ENCODE assay signal across 9 cellular contexts in genomic region chr6:5032706-5033105, GRCh38. TPM values are rescaled to one million over a fixed set of nuclear protein-coding genes. Genes with fewer than 3 reads are reported as not detected.
DNase-seq lines count a peak whose midpoint lies in the region; FAIRE-seq and TF ChIP-seq lines count a peak whose summit lies in the region.
"Not testable (repeated sequence)": the region's sequence is repeated elsewhere in the genome, so short reads cannot be mapped to it uniquely, and the experiment has no call there.
"Had no signal": no experiment of that assay in that cellular context is flagged by ENCODE, and none has a peak within 500 bp of the region (broad histone marks: within the 10 kb centered on the region; RNA-seq: fewer than 3 reads in every experiment).

No MANE protein-coding gene starts in this region.

- H3K27me3 ChIP-seq in endothelial cell of umbilical vein (ENCODE audit: control insufficient read depth in 2 of 2, insufficient read depth in 2 of 2, low read length in 2 of 2); left ventricle myocardium inferior (ENCODE audit: low read depth); mesenchymal stem cell (ENCODE audit: control insufficient read depth in 1 of 2, insufficient read depth in 1 of 2, low read length in 2 of 2); sigmoid colon: not testable (repeated sequence)

- H3K27ac ChIP-seq in endothelial cell of umbilical vein (ENCODE audit: insufficient read depth, low read depth, low read length); left ventricle myocardium inferior (replicated peaks); mesenchymal stem cell (ENCODE audit: low read length, poor library complexity, severe bottlenecking); sigmoid colon: not testable (repeated sequence)

- not testable (repeated sequence) for H3K9me3 ChIP-seq in endothelial cell of umbilical vein (replicated peaks; ENCODE audit: control insufficient read depth, insufficient read depth, low read length); left ventricle myocardium inferior (replicated peaks); mesenchymal stem cell (ENCODE audit: control insufficient read depth, low read length); sigmoid colon

- intact Hi-C loops in endothelial cell of umbilical vein (cut with micrococcal nuclease); left ventricle myocardium inferior (cut with micrococcal nuclease); sigmoid colon (cut with DNase I): not testable (repeated sequence)

- H4K20me1 ChIP-seq in endothelial cell of umbilical vein (replicated peaks; ENCODE audit: control insufficient read depth, extremely low read depth, insufficient read depth, low read length) = not testable (repeated sequence)

- not testable (repeated sequence) for H3K4me1 ChIP-seq in endothelial cell of umbilical vein (ENCODE audit: control insufficient read depth, extremely low read depth, insufficient read depth, low read length); left ventricle myocardium inferior; mesenchymal stem cell (ENCODE audit: control insufficient read depth, insufficient read depth, low read depth, low read length); sigmoid colon

- not testable (repeated sequence) for H2BK15ac ChIP-seq in mesenchymal stem cell (ENCODE audit: low read depth, poor library complexity, severe bottlenecking)

- not testable (repeated sequence) for BruUV-seq in endothelial cell of umbilical vein (replicated peaks; lab: Mats Ljungman, UMichigan)

- FAIRE-seq in endothelial cell of umbilical vein (lab: Jason Lieb, UNC) = peak; percentile 81

- H3K4me2 ChIP-seq in endothelial cell of umbilical vein (ENCODE audit: insufficient read depth, low read length) = peak overlapping the region; percentile 26
- not testable (repeated sequence) for H3K4me2 ChIP-seq in mesenchymal stem cell (ENCODE audit: low read length, poor library complexity, severe bottlenecking)

- 38% methylated on average over 13 of the region's 13 CpGs for WGBS in mesenchymal stem cell
- WGBS in sigmoid colon, 2 donors = 17 to 56% methylated on average over 13 of the region's 13 CpGs

- not testable (repeated sequence) for H3K79me1 ChIP-seq in mesenchymal stem cell (replicated peaks; ENCODE audit: low read length, poor library complexity, severe bottlenecking)

- H4K8ac ChIP-seq in mesenchymal stem cell (ENCODE audit: low read length) = peak overlapping the region; percentile 56

- not testable (repeated sequence) for H3K9me1 ChIP-seq in endothelial cell of umbilical vein (replicated peaks; ENCODE audit: control insufficient read depth, extremely low read depth, insufficient read depth, low read length)

- not testable (repeated sequence) for H3K36me3 ChIP-seq in endothelial cell of umbilical vein (ENCODE audit: control insufficient read depth in 2 of 2, extremely low read depth in 1 of 2, insufficient read depth in 2 of 2, low read length in 2 of 2); left ventricle myocardium inferior; mesenchymal stem cell (ENCODE audit: control insufficient read depth in 1 of 2, insufficient read depth in 2 of 2, low read depth in 1 of 2, low read length in 2 of 2); sigmoid colon

- H4K91ac ChIP-seq in mesenchymal stem cell (ENCODE audit: low read length) = not testable (repeated sequence)

- H3K14ac ChIP-seq in mesenchymal stem cell (ENCODE audit: low read length in 2 of 2) = not testable (repeated sequence)

- peak overlapping the region in 1 of 2 experiments; percentile 2 for H3K18ac ChIP-seq in mesenchymal stem cell (ENCODE audit: low read depth in 1 of 2, low read length in 2 of 2)

- not testable (repeated sequence) for TF ChIP-seq CTCF in endothelial cell of umbilical vein (IDR thresholded peaks at IDR 0.05; ENCODE audit: extremely low read depth in 1 of 2, insufficient read depth in 1 of 2, low read depth in 1 of 2, low read length in 2 of 2); left ventricle myocardium inferior (IDR thresholded peaks at IDR 0.05; ENCODE audit: borderline replicate concordance); sigmoid colon (IDR thresholded peaks at IDR 0.05)

- DNase-seq in ELF-1 (ENCODE audit: low read depth, low spot score) = peak; percentile 79
- DNase-seq in NCI-H2227 (lab: John Stamatoyannopoulos, UW; ENCODE audit: unreplicated experiment) = peak; percentile 5
- DNase-seq in amniotic epithelial cell (ENCODE audit: low read depth) = peak; percentile 21
- not testable (repeated sequence) for DNase-seq in endothelial cell of umbilical vein (ENCODE audit: low read depth, low spot score); left ventricle myocardium inferior; sigmoid colon
- peak; percentile 26 for DNase-seq in mesenchymal stem cell

- not testable (repeated sequence) for TF ChIP-seq POLR2A in endothelial cell of umbilical vein (IDR thresholded peaks at IDR 0.05; ENCODE audit: low read depth, low read length); sigmoid colon (IDR thresholded peaks at IDR 0.05)

- POLR2A ChIA-PET in endothelial cell of umbilical vein (lab: Charles Lee) = not testable (repeated sequence)

- CTCF ChIA-PET in endothelial cell of umbilical vein (lab: Charles Lee) = not testable (repeated sequence)

- H3K4me3 ChIP-seq in endothelial cell of umbilical vein (replicated peaks in 1 of 3; ENCODE audit: insufficient read depth in 1 of 3, low read depth in 1 of 3, low read length in 3 of 3) (peak overlapping the region in 1 of 3 experiments; percentile 8), left ventricle myocardium inferior (peak overlapping the region; percentile 35), mesenchymal stem cell (ENCODE audit: insufficient read depth in 1 of 2, low read depth in 1 of 2, low read length in 2 of 2) (peak overlapping the region in 1 of 2 experiments; percentile 50), sigmoid colon (peak overlapping the region in 3 of 4 donors; percentile 17 to 29 (median 24))

- H3K79me2 ChIP-seq in endothelial cell of umbilical vein (ENCODE audit: control insufficient read depth, insufficient read depth, low read length) = not testable (repeated sequence)

- not testable (repeated sequence) for H2BK5ac ChIP-seq in mesenchymal stem cell (ENCODE audit: low read depth, low read length, poor library complexity, severe bottlenecking)

- H3K4ac ChIP-seq in mesenchymal stem cell (ENCODE audit: low read depth in 1 of 2, low read length in 2 of 2) = not testable (repeated sequence)

- H2BK120ac ChIP-seq in mesenchymal stem cell (ENCODE audit: low read depth, low read length) = not testable (repeated sequence)

- H3K9ac ChIP-seq in endothelial cell of umbilical vein (replicated peaks; ENCODE audit: extremely low read depth, insufficient read depth, low read length) = not testable (repeated sequence)
- peak overlapping the region; percentile 62 for H3K9ac ChIP-seq in mesenchymal stem cell (ENCODE audit: low read length)

- TF ChIP-seq EP300 in sigmoid colon (IDR thresholded peaks at IDR 0.05) = not testable (repeated sequence)

- H3K23ac ChIP-seq in mesenchymal stem cell (ENCODE audit: low read length in 2 of 2) = not testable (repeated sequence)

- peak overlapping the region; percentile 75 for H2AFZ ChIP-seq in endothelial cell of umbilical vein (ENCODE audit: low read depth, low read length)
- H2AFZ ChIP-seq in mesenchymal stem cell (ENCODE audit: low read depth, low read length) = not testable (repeated sequence)

- dilution Hi-C loops in endothelial cell of umbilical vein (cut with MboI; ENCODE audit: extremely low pct_ligation_motif_present, low sequenced_read_pairs) = not testable (repeated sequence)

- H2BK12ac ChIP-seq in mesenchymal stem cell (ENCODE audit: low read length in 2 of 2) = peak overlapping the region in 1 of 2 experiments; percentile 71

- H2AK5ac ChIP-seq in mesenchymal stem cell (ENCODE audit: low read length, severe bottlenecking) = not testable (repeated sequence)

RNA-seq across cellular contexts. Expression of gene RPP40, which starts 28.9 kb away (rescaled TPM):
- total RNA-seq in endothelial cell of umbilical vein (12.6 and 15.3 TPM in 2 replicates), left ventricle myocardium inferior (2.7 TPM), sigmoid colon (1 to 10 TPM; 4.2 to 9.7 (median 7.2) TPM)
- polyA plus RNA-seq in endothelial cell of umbilical vein (6.4 and 10.2 TPM in 2 replicates), sigmoid colon (1 to 10 TPM; 6.0 to 7.9 (median 6.5) TPM)
- polyA plus RNA-seq in endothelial cell of umbilical vein (2011; cell fraction: cytosol; rRNA removed) = 7.1 and 9.1 TPM in 2 replicates
- polyA plus RNA-seq in endothelial cell of umbilical vein (2011; cell fraction: nucleus; rRNA removed) = 4.7 and 5.0 TPM in 2 replicates
- polyA plus RNA-seq in endothelial cell of umbilical vein (2012) = 18.3 and 25.7 TPM in 2 replicates
- 4.9 and 11.7 TPM in 2 replicates for polyA minus RNA-seq in endothelial cell of umbilical vein
- 3.9 TPM for polyA minus RNA-seq in endothelial cell of umbilical vein (2011; cell fraction: cytosol; rRNA and poly(A)+ RNA removed)
- polyA minus RNA-seq in endothelial cell of umbilical vein (2011; cell fraction: nucleus; rRNA and poly(A)+ RNA removed) = 3.3 and 3.5 TPM in 2 replicates
- 12.2 TPM for polyA plus RNA-seq in mesenchymal stem cell (2013, experiment 1 of 2)
- 12.9 TPM for polyA plus RNA-seq in mesenchymal stem cell (2013, experiment 2 of 2)

RNA-seq across cellular contexts. Expression of gene PPP1R3G, which starts 52.4 kb away (rescaled TPM):
- 0.07 and 0.09 TPM in 2 replicates for total RNA-seq in endothelial cell of umbilical vein
- polyA plus RNA-seq in endothelial cell of umbilical vein = 0.03 and 0.04 TPM in 2 replicates
- polyA plus RNA-seq in endothelial cell of umbilical vein (2011; cell fraction: cytosol; rRNA removed) = 0.01 and 0.04 TPM in 2 replicates
- polyA plus RNA-seq in endothelial cell of umbilical vein (2011; cell fraction: nucleus; rRNA removed) = 0.04 TPM in 1 of 2 replicates, not detected in the other
- polyA plus RNA-seq in endothelial cell of umbilical vein (2012) = 0.04 TPM in 2 replicates
- polyA minus RNA-seq in endothelial cell of umbilical vein = 0.05 and 0.13 TPM in 2 replicates
- polyA minus RNA-seq in endothelial cell of umbilical vein (2011; cell fraction: cytosol; rRNA and poly(A)+ RNA removed) = 0.31 TPM
- 0.10 TPM in 1 of 2 replicates, not detected in the other for polyA minus RNA-seq in endothelial cell of umbilical vein (2011; cell fraction: nucleus; rRNA and poly(A)+ RNA removed)
- total RNA-seq in left ventricle myocardium inferior = 11.1 TPM
- 1.4 TPM for polyA plus RNA-seq in mesenchymal stem cell (2013, experiment 1 of 2)
- polyA plus RNA-seq in mesenchymal stem cell (2013, experiment 2 of 2) = 1.5 TPM
- 1 to 10 TPM; 1.8 to 3.0 (median 2.2) TPM for total RNA-seq in sigmoid colon
- under 1 TPM; under 0.01 to 0.63 (median 0.23) TPM for polyA plus RNA-seq in sigmoid colon
- total RNA-seq: activated CD4-positive, alpha-beta memory T cell treated with anti-CD3 and anti-CD28 coated beads for 36 hours; T-helper 17 cell had no signal
